In genomic region chr7:92464515-92464914, GRCh38 we compare ENCODE assay signal across 24 cellular contexts. TPM values are rescaled to one million over a fixed set of nuclear protein-coding genes. Genes with fewer than 3 reads are reported as not detected.
"Had no signal": no experiment of that assay in that cellular context is flagged by ENCODE, and none has a peak within 500 bp of the region (broad histone marks: within the 10 kb centered on the region; RNA-seq: fewer than 3 reads in every experiment).

No MANE protein-coding gene starts in this region.

- H3K27ac ChIP-seq: coronary artery, left lung, neural progenitor cell, thoracic aorta, upper lobe of right lung had no signal

- H3K27me3 ChIP-seq: left lung, neural progenitor cell, upper lobe of right lung had no signal

- H3K36me3 ChIP-seq: neural progenitor cell had no signal

- H3K4me3 ChIP-seq: coronary artery, left lung, lung, neural progenitor cell, thoracic aorta, upper lobe of right lung had no signal

- ATAC-seq: activated CD4-positive, alpha-beta T cell treated with anti-CD3 and anti-CD28 coated beads for 36 hours; activated T-cell treated with anti-CD3 and anti-CD28 coated beads, Interleukin-2, amount 50 U/mL, for 4 hours; left lung; naive thymus-derived CD8-positive, alpha-beta T cell; stimulated activated naive B cell treated with anti-CD40 and anti-IgM and Interleukin-4, amounts not matched to agents 10 μg/mL and 1 μg/mL and 100 μg/mL, for 72 hours; upper lobe of right lung; WTC11 had no signal

- H3K4me1 ChIP-seq: neural progenitor cell, upper lobe of right lung had no signal

- H3K9me3 ChIP-seq: left lung, thoracic aorta, upper lobe of right lung had no signal

- DNase-seq: activated CD4-positive, alpha-beta T cell treated with anti-CD3 and anti-CD28 coated beads for 36 hours; activated CD4-positive, alpha-beta T cell treated with anti-CD3 and anti-CD28 coated beads, Interleukin-2, amount 50 U/mL, for 4 hours; activated CD8-positive, alpha-beta memory T cell treated with anti-CD3 and anti-CD28 coated beads, Interleukin-2, amount 50 U/mL, for 48 hours; activated naive CD4-positive, alpha-beta T cell; activated T-cell treated with anti-CD3 and anti-CD28 coated beads, Interleukin-2, amount 50 U/mL, for 4 hours; foreskin melanocyte; kidney glomerular epithelial cell; left lung; naive thymus-derived CD8-positive, alpha-beta T cell; posterior cingulate gyrus; stimulated activated CD4-positive, alpha-beta T cell treated with anti-CD3 and anti-CD28 coated beads, Interleukin-2, amount 100 ng/mL, for 48 hours; stimulated activated CD8-positive, alpha-beta memory T cell treated with anti-CD3 and anti-CD28 coated beads, Interleukin-4, amount 100 ng/mL, for 48 hours; stimulated activated naive B cell treated with anti-CD40 and anti-IgM and Interleukin-4, amounts not matched to agents 10 μg/mL and 1 μg/mL and 100 μg/mL, for 72 hours; upper lobe of right lung had no signal

RNA-seq across cellular contexts. Expression of gene ERVW-1, which starts 13.2 kb away (rescaled TPM):
- total RNA-seq: activated CD4-positive, alpha-beta T cell treated with anti-CD3 and anti-CD28 coated beads for 36 hours; activated CD8-positive, alpha-beta memory T cell treated with anti-CD3 and anti-CD28 coated beads for 36 hours; activated T-cell treated with anti-CD3 and anti-CD28 coated beads, Interleukin-2, amount 50 U/mL, for 4 hours; activated T-helper 2 cell treated with anti-CD3 and anti-CD28 coated beads, Interferon-gamma antibody, Interleukin-2, Interleukin-4, amounts not matched to agents 10 μg/mL and 5 μg/mL and 100 μg/mL, durations not matched to agents 14 hours and 24 hours and 36 hours; astrocyte; left lung; omental fat pad; renal cortical epithelial cell; thoracic aorta; upper lobe of right lung had no signal
